ENCODE assay signal across 10 cellular contexts in genomic region chr2:164991631-164992454, GRCh38. TPM values are rescaled to one million over a fixed set of nuclear protein-coding genes. Genes with fewer than 3 reads are reported as not detected.
DNase-seq lines count a peak whose midpoint lies in the region; ATAC-seq and TF ChIP-seq lines count a peak whose summit lies in the region.
"Not testable (repeated sequence)": the region's sequence is repeated elsewhere in the genome, so short reads cannot be mapped to it uniquely, and the experiment has no call there.
"Had no signal": no experiment of that assay in that cellular context is flagged by ENCODE, and none has a peak within 500 bp of the region (broad histone marks: within the 10 kb centered on the region; RNA-seq: fewer than 3 reads in every experiment).

No MANE protein-coding gene starts in this region.

- H3F3A ChIP-seq in DOHH2 (ENCODE audit: control insufficient read depth, insufficient read depth) = not testable (repeated sequence)

- H2AFZ ChIP-seq in fibroblast of lung (ENCODE audit: low read length) = peak overlapping the region; percentile 12

- not testable (repeated sequence) for H3K4me1 ChIP-seq in DOHH2 (ENCODE audit: control insufficient read depth, low read length); fibroblast of lung (ENCODE audit: control insufficient read depth, extremely low read depth, insufficient read depth, low read length)
- peaks cover 18% of the 10 kb centered on the region for H3K4me1 ChIP-seq in mesodermal cell (ENCODE audit: control insufficient read depth, insufficient read depth, low read length, poor library complexity, severe bottlenecking)
- peaks cover 8 to 27% (median 15%) of the 10 kb centered on the region in 4 donors for H3K4me1 ChIP-seq in stomach

- not testable (repeated sequence) for H3K9me3 Mint-ChIP-seq in activated T-helper 1 cell treated with anti-CD3 and anti-CD28 coated beads, Interleukin-12 subunit alpha, Interleukin-12 subunit beta, Interleukin-2, Interleukin-4 antibody, amounts not matched to agents 30 ng/mL and 10 ng/mL and 1 ng/mL, durations not matched to agents 14 hours and 24 hours and 36 hours

- not testable (repeated sequence) for H3K27me3 Mint-ChIP-seq in activated T-helper 1 cell treated with anti-CD3 and anti-CD28 coated beads, Interleukin-12 subunit alpha, Interleukin-12 subunit beta, Interleukin-2, Interleukin-4 antibody, amounts not matched to agents 30 ng/mL and 10 ng/mL and 1 ng/mL, durations not matched to agents 14 hours and 24 hours and 36 hours (ENCODE audit: insufficient read depth)

- not testable (repeated sequence) for H4K20me1 ChIP-seq in DOHH2 (ENCODE audit: control insufficient read depth, insufficient read depth, low read depth, low read length); fibroblast of lung (ENCODE audit: control insufficient read depth, extremely low read depth, insufficient read depth, low read length)

- not testable (repeated sequence) for H3K4me3 ChIP-seq in DOHH2 (ENCODE audit: low read length); fibroblast of lung (replicated peaks in 1 of 4; ENCODE audit: control extremely low read depth in 1 of 4, insufficient read depth in 1 of 4, low read depth in 3 of 4, low read length in 4 of 4); mesodermal cell (ENCODE audit: extremely low read depth, insufficient read depth, low read length, poor library complexity, severe bottlenecking); stomach

- H3K27me3 ChIP-seq in DOHH2 (ENCODE audit: control insufficient read depth, low read length); fibroblast of lung (ENCODE audit: control insufficient read depth, insufficient read depth, low read length); stomach: not testable (repeated sequence)

- H3K4me1 Mint-ChIP-seq in activated T-helper 1 cell treated with anti-CD3 and anti-CD28 coated beads, Interleukin-12 subunit alpha, Interleukin-12 subunit beta, Interleukin-2, Interleukin-4 antibody, amounts not matched to agents 30 ng/mL and 10 ng/mL and 1 ng/mL, durations not matched to agents 14 hours and 24 hours and 36 hours (ENCODE audit: low read depth) = peaks cover 39% of the 10 kb centered on the region

- not testable (repeated sequence) for H3K36me3 ChIP-seq in DOHH2 (ENCODE audit: control insufficient read depth, low read length); fibroblast of lung (ENCODE audit: control insufficient read depth, insufficient read depth, low read length); mesodermal cell (ENCODE audit: control insufficient read depth, insufficient read depth, low read length); stomach

- H3K9ac ChIP-seq in fibroblast of lung (ENCODE audit: insufficient read depth, low read length) = not testable (repeated sequence)

- intact Hi-C loops in activated T-helper 1 cell treated with anti-CD3 and anti-CD28 coated beads, Interleukin-12 subunit alpha, Interleukin-12 subunit beta, Interleukin-2, Interleukin-4 antibody, amounts not matched to agents 30 ng/mL and 10 ng/mL and 1 ng/mL, durations not matched to agents 14 hours and 24 hours and 36 hours (cut with micrococcal nuclease) = loop anchor here (1.0 to 5.0 kb wide), 4 partner anchors 301 to 1137 kb away; partner anchors contain the start of gene SCN1A
- intact Hi-C loops in stomach (cut with DNase I; ENCODE audit: low total_unique reads) = not testable (repeated sequence)

- H3K9me2 ChIP-seq in DOHH2 (replicated peaks; ENCODE audit: control insufficient read depth, low read length) = not testable (repeated sequence)

- H3K4me2 ChIP-seq in DOHH2 (ENCODE audit: low read length) = peak overlapping the region; percentile 21; the same call in 1 of the 2 replicates
- not testable (repeated sequence) for H3K4me2 ChIP-seq in fibroblast of lung (ENCODE audit: extremely low read depth, insufficient read depth, low read length)

- TF ChIP-seq POLR2A in stomach (IDR thresholded peaks at IDR 0.05) = not testable (repeated sequence)

- H3K9me3 ChIP-seq in DOHH2 (ENCODE audit: control insufficient read depth, insufficient read depth, low read length); fibroblast of lung (ENCODE audit: control insufficient read depth, insufficient read depth, low read depth, low read length); mesodermal cell (ENCODE audit: control insufficient read depth, low read length); stomach: not testable (repeated sequence)

- peak; percentile 79 for ATAC-seq in GM21360 (IDR thresholded peaks at IDR 0.05; ENCODE audit: unreplicated experiment)
- ATAC-seq in HG02885 (IDR thresholded peaks at IDR 0.05; ENCODE audit: poor library complexity, unreplicated experiment) = peak; percentile 57

- H3K36me3 Mint-ChIP-seq in activated T-helper 1 cell treated with anti-CD3 and anti-CD28 coated beads, Interleukin-12 subunit alpha, Interleukin-12 subunit beta, Interleukin-2, Interleukin-4 antibody, amounts not matched to agents 30 ng/mL and 10 ng/mL and 1 ng/mL, durations not matched to agents 14 hours and 24 hours and 36 hours (ENCODE audit: low read depth) = not testable (repeated sequence)

- DNase-seq in LHCN-M2 (ENCODE audit: low read depth) = peak; percentile 32
- peak; percentile 17 for DNase-seq in activated T-helper 1 cell treated with anti-CD3 and anti-CD28 coated beads, Interleukin-12 subunit alpha, Interleukin-12 subunit beta, Interleukin-2, Interleukin-4 antibody, amounts not matched to agents 30 ng/mL and 10 ng/mL and 1 ng/mL, durations not matched to agents 14 hours and 24 hours and 36 hours (ENCODE audit: low spot score)
- peak; percentile 37 to 64 for DNase-seq in fibroblast of lung (ENCODE audit: low read depth in 2 of 2)
- peak; percentile 35 for DNase-seq in stomach

- not testable (repeated sequence) for TF ChIP-seq CTCF in DOHH2 (IDR thresholded peaks at IDR 0.05; ENCODE audit: low read depth, low read length, poor library complexity, severe bottlenecking); fibroblast of lung (conservative IDR thresholded peaks at IDR 0.05 in 1 of 2, IDR thresholded peaks at IDR 0.05 in 1 of 2; ENCODE audit: low read depth in 1 of 2, low read length in 2 of 2); stomach (IDR thresholded peaks at IDR 0.05)

- TF ChIP-seq EP300 in stomach (IDR thresholded peaks at IDR 0.05) = not testable (repeated sequence)

- H3K4me3 Mint-ChIP-seq in activated T-helper 1 cell treated with anti-CD3 and anti-CD28 coated beads, Interleukin-12 subunit alpha, Interleukin-12 subunit beta, Interleukin-2, Interleukin-4 antibody, amounts not matched to agents 30 ng/mL and 10 ng/mL and 1 ng/mL, durations not matched to agents 14 hours and 24 hours and 36 hours = not testable (repeated sequence)

- H3K27ac ChIP-seq in DOHH2 (ENCODE audit: low read depth, low read length) (peak overlapping the region; percentile 46), fibroblast of lung (ENCODE audit: insufficient read depth, low read length) (peak overlapping the region; percentile 22), mesodermal cell (ENCODE audit: low read depth, low read length, severe bottlenecking) (peak overlapping the region; percentile 49), stomach (peak overlapping the region in 4 of 5 donors; percentile 12 to 62 (median 46))

- not testable (repeated sequence) for H3K27ac Mint-ChIP-seq in activated T-helper 1 cell treated with anti-CD3 and anti-CD28 coated beads, Interleukin-12 subunit alpha, Interleukin-12 subunit beta, Interleukin-2, Interleukin-4 antibody, amounts not matched to agents 30 ng/mL and 10 ng/mL and 1 ng/mL, durations not matched to agents 14 hours and 24 hours and 36 hours

- H3K79me2 ChIP-seq in DOHH2 (ENCODE audit: control insufficient read depth, low read length); fibroblast of lung (ENCODE audit: control insufficient read depth, insufficient read depth, low read length): not testable (repeated sequence)

RNA-seq across cellular contexts. Expression of gene SLC38A11, which starts 36.5 kb away (rescaled TPM):
- total RNA-seq in LHCN-M2 (2014; rRNA removed) (not detected in 2 replicates), fibroblast of lung (0.26 and 0.50 TPM in 2 replicates), stomach (10 to 100 TPM in 2 of 5 donors, 1 to 10 TPM in 2, not detected in 1; 1.3 to 54.3 (median 13.0) TPM)
- 0.16 TPM for polyA plus RNA-seq in LHCN-M2 (2012)
- not detected in 2 replicates for total RNA-seq in activated T-helper 1 cell treated with anti-CD3 and anti-CD28 coated beads, Interleukin-12 subunit alpha, Interleukin-12 subunit beta, Interleukin-2, Interleukin-4 antibody, amounts not matched to agents 30 ng/mL and 10 ng/mL and 1 ng/mL, durations not matched to agents 14 hours and 24 hours and 36 hours
- polyA plus RNA-seq in fibroblast of lung (0.07 and 1.1 TPM in 2 replicates), stomach (1 to 10 TPM; 1.5 to 5.3 (median 1.5) TPM)
- polyA plus RNA-seq in fibroblast of lung (2012) = 0.17 TPM in 1 of 2 replicates, not detected in the other
- not detected in 2 replicates for polyA minus RNA-seq in fibroblast of lung (ENCODE audit: low replicate concordance)
- not detected for polyA plus RNA-seq in mesodermal cell (2013, experiment 1 of 2)
- not detected for polyA plus RNA-seq in mesodermal cell (2013, experiment 2 of 2)
- total RNA-seq: CD4-positive, CD25-positive, alpha-beta regulatory T cell; NCI-H460 had no signal
- polyA plus RNA-seq: CD4-positive, CD25-positive, alpha-beta regulatory T cell had no signal
